ENCODE assay signal across 8 cellular contexts in genomic region chr2:218908721-218909619, GRCh38. TPM values are rescaled to one million over a fixed set of nuclear protein-coding genes. Genes with fewer than 3 reads are reported as not detected.
DNase-seq lines count a peak whose midpoint lies in the region; ATAC-seq and TF ChIP-seq lines count a peak whose summit lies in the region.

No MANE protein-coding gene starts in this region.

- H3K9me3 Mint-ChIP-seq in endothelial cell (ENCODE audit: unreplicated experiment) (no peaks in the 10 kb centered on the region), mesothelial cell of epicardium (no peaks in the 10 kb centered on the region)

- H3K27ac Mint-ChIP-seq in endothelial cell (ENCODE audit: unreplicated experiment): no peak overlapping the region
- peak overlapping the region; percentile 67 for H3K27ac Mint-ChIP-seq in mesothelial cell of epicardium

- H3K27me3 Mint-ChIP-seq in endothelial cell (ENCODE audit: unreplicated experiment) (peaks cover 1% of the 10 kb centered on the region), mesothelial cell of epicardium (ENCODE audit: low read depth) (peaks cover 25% of the 10 kb centered on the region)

- ATAC-seq in GM19324 (IDR thresholded peaks at IDR 0.05; ENCODE audit: low FRiP score, unreplicated experiment): peak; percentile 86
- ATAC-seq in HG03469 (IDR thresholded peaks at IDR 0.05; ENCODE audit: unreplicated experiment): peak; percentile 91

- peaks cover 14% of the 10 kb centered on the region for H3K4me1 Mint-ChIP-seq in endothelial cell (ENCODE audit: unreplicated experiment)
- H3K4me1 Mint-ChIP-seq in mesothelial cell of epicardium: peaks cover 13% of the 10 kb centered on the region

- H3K4me3 Mint-ChIP-seq in endothelial cell (ENCODE audit: unreplicated experiment): peak overlapping the region; percentile 86
- peak overlapping the region; percentile 79 for H3K4me3 Mint-ChIP-seq in mesothelial cell of epicardium

- no peaks in the 10 kb centered on the region for H3K36me3 Mint-ChIP-seq in endothelial cell (ENCODE audit: low read depth, unreplicated experiment)
- no peaks in the 10 kb centered on the region for H3K36me3 Mint-ChIP-seq in mesothelial cell of epicardium

- DNase-seq in C1 segment of cervical spinal cord (lab: John Stamatoyannopoulos, UW) (peak in 12 of 14 donors; percentile 11 to 70 (median 47)), NCI-H82 (lab: John Stamatoyannopoulos, UW) (peak; percentile 98), endothelial cell (ENCODE audit: low spot score) (peak; percentile 80), mesothelial cell of epicardium (ENCODE audit: low spot score in 2 of 2, unreplicated experiment in 2 of 2) (peak; percentile 83 to 93)
- DNase-seq in activated CD8-positive, alpha-beta memory T cell treated with anti-CD3 and anti-CD28 coated beads for 48 hours (ENCODE audit: low read depth in 2 of 3, low spot score in 2 of 3): peak; percentile 70 to 83 (median 81)
- peak; percentile 74 for DNase-seq in stimulated activated CD8-positive, alpha-beta memory T cell treated with anti-CD3 and anti-CD28 coated beads, Interleukin-15, amount 100 ng/mL, for 1 hour (ENCODE audit: low read depth)

- TF ChIP-seq CTCF in endothelial cell (IDR thresholded peaks at IDR 0.05; ENCODE audit: unreplicated experiment) (no peak), mesothelial cell of epicardium (IDR thresholded peaks at IDR 0.05; ENCODE audit: unreplicated experiment) (no peak)

RNA-seq across cellular contexts. Expression of gene WNT10A, which starts 28.3 kb away (rescaled TPM):
- total RNA-seq in endothelial cell (ENCODE audit: unreplicated experiment) (not detected), mesothelial cell of epicardium (50.7 to 53.2 TPM (median 51.8 TPM) in 3 replicates)

RNA-seq across cellular contexts. Expression of gene WNT6, which starts 49.4 kb away (rescaled TPM):
- total RNA-seq in endothelial cell (ENCODE audit: unreplicated experiment): not detected
- 106 to 118 TPM (median 115 TPM) in 3 replicates for total RNA-seq in mesothelial cell of epicardium

RNA-seq across cellular contexts. Expression of gene CDK5R2, which starts 50.5 kb away (rescaled TPM):
- 0.13 TPM for total RNA-seq in endothelial cell (ENCODE audit: unreplicated experiment)
- 0.69 to 0.97 TPM (median 0.90 TPM) in 3 replicates for total RNA-seq in mesothelial cell of epicardium

Comparison
In these comparisons a context has a peak if more than half of its experiments do, and no peak if none do; other contexts are left out.
1. Peak in every context shown above with its lines: DNase-seq and ATAC-seq.
2. DNase-seq: peak in every context shown above with its lines; median percentile 98 in NCI-H82; 88 in mesothelial cell of epicardium; 81 in activated CD8-positive, alpha-beta memory T cell treated with anti-CD3 and anti-CD28 coated beads for 48 hours; 80 in endothelial cell; 74 in stimulated activated CD8-positive, alpha-beta memory T cell treated with anti-CD3 and anti-CD28 coated beads, Interleukin-15, amount 100 ng/mL, for 1 hour; 47 in C1 segment of cervical spinal cord.
3. RNA of gene WNT10A, which starts 28.3 kb away (total RNA-seq): 50.7 to 53.2 TPM in mesothelial cell of epicardium; not detected in endothelial cell (single experiment); every median in the first group is over 10 times any median in the second.
4. RNA of gene WNT6, which starts 49.4 kb away (total RNA-seq): 106 to 118 TPM in mesothelial cell of epicardium; not detected in endothelial cell (single experiment); every median in the first group is over 10 times any median in the second.